Comparison of ENCODE assay signal across 20 cellular contexts in the genomic region with DNA sequence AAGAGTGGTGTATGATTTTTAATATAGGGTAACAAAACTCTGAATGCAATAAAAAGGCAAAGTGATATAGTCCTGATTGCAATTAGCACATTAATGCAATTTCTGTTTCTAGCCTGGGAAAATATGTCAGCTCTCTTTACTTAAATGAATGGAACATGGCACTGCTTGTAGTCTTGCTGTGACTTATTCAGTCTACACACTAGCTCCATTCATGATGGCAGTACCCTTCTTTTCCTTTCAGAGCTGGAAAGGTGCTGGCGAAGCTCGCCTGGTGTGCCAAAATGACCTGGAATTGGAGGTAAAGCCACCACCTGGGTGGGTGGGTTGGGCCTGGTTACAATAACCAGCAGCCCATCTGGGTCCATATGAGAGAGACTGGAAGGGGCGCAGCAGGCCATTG.
"Had no signal": no experiment of that assay in that cellular context is flagged by ENCODE, and none has a peak within 500 bp of the region (broad histone marks: within the 10 kb centered on the region; RNA-seq: fewer than 3 reads in every experiment).

No MANE protein-coding gene starts in this region.

- H3K36me3 Mint-ChIP-seq: naive thymus-derived CD4-positive, alpha-beta T cell; stimulated activated memory B cell treated with anti-CD40 and anti-IgM and Interleukin-4, amounts not matched to agents 10 μg/mL and 1 μg/mL and 100 μg/mL, for 72 hours had no signal

- ATAC-seq: left lung; naive thymus-derived CD4-positive, alpha-beta T cell; stimulated activated memory B cell treated with anti-CD40 and anti-IgM and Interleukin-4, amounts not matched to agents 10 μg/mL and 1 μg/mL and 100 μg/mL, for 72 hours had no signal

- H3K36me3 ChIP-seq: colonic mucosa, esophagus squamous epithelium, heart left ventricle, left lung, ovary, right atrium auricular region, spleen, tibial nerve had no signal

- H3K4me3 ChIP-seq: colonic mucosa, esophagus squamous epithelium, heart left ventricle, left lung, lung, ovary, right atrium auricular region, spleen, testis, tibial nerve had no signal

- H3K4me1 ChIP-seq: colonic mucosa, right atrium auricular region, testis had no signal

- H3K27me3 ChIP-seq: colonic mucosa, esophagus squamous epithelium, heart left ventricle, left lung, ovary, right atrium auricular region, spleen, testis, tibial nerve had no signal

- H3K27ac ChIP-seq: colonic mucosa, esophagus squamous epithelium, left lung, ovary, right atrium auricular region, testis, tibial nerve had no signal

- H3K9me3 ChIP-seq: colonic mucosa, esophagus squamous epithelium, heart left ventricle, ovary, right atrium auricular region, testis, tibial nerve had no signal

- H3K27ac Mint-ChIP-seq: naive thymus-derived CD4-positive, alpha-beta T cell; stimulated activated memory B cell treated with anti-CD40 and anti-IgM and Interleukin-4, amounts not matched to agents 10 μg/mL and 1 μg/mL and 100 μg/mL, for 72 hours; stimulated activated naive CD8-positive, alpha-beta T cell treated with anti-CD3 and anti-CD28 coated beads, Interleukin-15, Interleukin-2, amounts not matched to agents 100 ng/mL and 50 ng/mL, for 24 hours had no signal

- H3K9me3 Mint-ChIP-seq: neural crest cell; stimulated activated memory B cell treated with anti-CD40 and anti-IgM and Interleukin-4, amounts not matched to agents 10 μg/mL and 1 μg/mL and 100 μg/mL, for 72 hours; stimulated activated naive CD8-positive, alpha-beta T cell treated with anti-CD3 and anti-CD28 coated beads, Interleukin-15, Interleukin-2, amounts not matched to agents 100 ng/mL and 50 ng/mL, for 24 hours had no signal

- DNase-seq: caudate nucleus; colonic mucosa; esophagus squamous epithelium; heart left ventricle; hippocampal formation; left lung; mesendoderm; naive thymus-derived CD4-positive, alpha-beta T cell; ovary; spleen; stimulated activated CD4-positive, alpha-beta T cell treated with anti-CD3 and anti-CD28 coated beads, Interleukin-15, amount 100 ng/mL, for 24 hours; stimulated activated CD4-positive, alpha-beta T cell treated with anti-CD3 and anti-CD28 coated beads, Interleukin-1b, Interleukin-23, amount 100 ng/mL, for 48 hours; stimulated activated CD4-positive, alpha-beta T cell treated with anti-CD3 and anti-CD28 coated beads, Interleukin-4, amount 100 ng/mL, for 24 hours; testis had no signal

- H3K4me1 Mint-ChIP-seq: neural crest cell had no signal

- H3K27me3 Mint-ChIP-seq: stimulated activated memory B cell treated with anti-CD40 and anti-IgM and Interleukin-4, amounts not matched to agents 10 μg/mL and 1 μg/mL and 100 μg/mL, for 72 hours had no signal

- H3K4me3 Mint-ChIP-seq: naive thymus-derived CD4-positive, alpha-beta T cell; neural crest cell; stimulated activated memory B cell treated with anti-CD40 and anti-IgM and Interleukin-4, amounts not matched to agents 10 μg/mL and 1 μg/mL and 100 μg/mL, for 72 hours; stimulated activated naive CD8-positive, alpha-beta T cell treated with anti-CD3 and anti-CD28 coated beads, Interleukin-15, Interleukin-2, amounts not matched to agents 100 ng/mL and 50 ng/mL, for 24 hours had no signal
